In the genomic region with DNA sequence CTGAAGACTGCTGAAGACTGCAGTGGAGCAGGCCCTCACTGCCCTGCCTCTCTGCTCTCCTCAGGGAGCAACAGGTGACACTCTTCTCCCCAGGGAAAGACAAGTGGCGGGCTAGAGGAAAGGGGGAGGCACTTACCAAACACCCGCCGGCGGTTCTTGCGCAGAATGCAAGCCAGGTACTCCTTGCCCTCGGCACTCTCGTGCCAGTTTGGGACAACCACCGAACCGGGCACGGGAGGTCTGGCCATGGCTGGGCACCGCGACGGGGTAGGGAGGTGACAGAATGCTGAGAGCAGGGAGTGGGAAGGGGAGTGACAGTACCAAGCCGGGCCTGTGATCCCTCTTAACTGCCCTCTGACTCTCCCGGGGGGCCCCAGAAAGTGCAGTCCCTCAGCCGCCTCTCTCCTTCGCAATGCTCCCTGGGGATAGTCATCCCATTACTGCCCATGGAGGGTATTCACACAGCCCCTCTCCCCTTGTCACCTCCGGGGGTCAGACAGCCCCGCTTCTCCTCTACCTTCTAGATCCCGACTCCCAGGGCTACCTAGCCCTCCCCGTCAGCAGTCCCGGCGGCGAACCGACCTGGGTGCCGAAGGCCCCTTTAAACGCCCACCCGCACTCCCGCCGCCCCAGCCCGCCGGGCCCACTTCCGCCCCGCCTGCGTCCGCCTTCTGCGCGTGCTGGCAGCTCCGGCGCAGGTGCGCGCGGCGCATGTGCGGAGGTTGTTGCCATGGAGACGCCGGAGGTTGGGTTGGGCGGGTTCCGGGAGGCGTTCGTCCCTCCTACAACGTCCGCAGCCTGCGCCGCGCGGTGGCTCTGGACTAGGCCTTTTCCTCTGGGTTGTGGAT, we compare ENCODE assay signal across 1 cellular context.
TF ChIP-seq lines count a peak whose summit lies in the region.

A gene with protein sequence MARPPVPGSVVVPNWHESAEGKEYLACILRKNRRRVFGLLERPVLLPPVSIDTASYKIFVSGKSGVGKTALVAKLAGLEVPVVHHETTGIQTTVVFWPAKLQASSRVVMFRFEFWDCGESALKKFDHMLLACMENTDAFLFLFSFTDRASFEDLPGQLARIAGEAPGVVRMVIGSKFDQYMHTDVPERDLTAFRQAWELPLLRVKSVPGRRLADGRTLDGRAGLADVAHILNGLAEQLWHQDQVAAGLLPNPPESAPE (minus strand): TSS at position 689 of the 848 bp plus-strand sequence. CDS start 441 bp downstream, at position 248.

TF ChIP-seq in K562, 482 proteins besides CTCF, POLR2A, EP300 and RAD21 (continued from another document and continues in another):
- TF ChIP-seq, protein P1, sequence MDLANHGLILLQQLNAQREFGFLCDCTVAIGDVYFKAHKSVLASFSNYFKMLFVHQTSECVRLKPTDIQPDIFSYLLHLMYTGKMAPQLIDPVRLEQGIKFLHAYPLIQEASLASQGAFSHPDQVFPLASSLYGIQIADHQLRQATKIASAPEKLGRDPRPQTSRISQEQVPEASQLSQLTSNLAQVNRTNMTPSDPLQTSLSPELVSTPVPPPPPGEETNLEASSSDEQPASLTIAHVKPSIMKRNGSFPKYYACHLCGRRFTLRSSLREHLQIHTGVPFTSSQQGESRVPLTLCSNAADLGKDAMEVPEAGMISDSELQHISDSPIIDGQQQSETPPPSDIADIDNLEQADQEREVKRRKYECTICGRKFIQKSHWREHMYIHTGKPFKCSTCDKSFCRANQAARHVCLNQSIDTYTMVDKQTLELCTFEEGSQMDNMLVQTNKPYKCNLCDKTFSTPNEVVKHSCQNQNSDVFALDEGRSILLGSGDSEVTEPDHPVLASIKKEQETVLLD (IDR thresholded peaks at IDR 0.05): peak; percentile 82
- peak; percentile 50; the same call in 1 of the 2 replicates for TF ChIP-seq CTBP1 (IDR thresholded peaks at IDR 0.05; ENCODE audit: borderline replicate concordance)
- no peak for TF ChIP-seq ZNF146 (CRISPR knock-in tag; IDR thresholded peaks at IDR 0.05; ENCODE audit: unreplicated experiment)
- no peak for TF ChIP-seq ZNF133 (CRISPR knock-in tag; IDR thresholded peaks at IDR 0.05)
- no peak for TF ChIP-seq ZNF197 (CRISPR knock-in tag; IDR thresholded peaks at IDR 0.05; ENCODE audit: low read depth)
- no peak; the same call in 1 of the 2 replicates for TF ChIP-seq SMAD3 (CRISPR knock-in tag; conservative IDR thresholded peaks at IDR 0.05)
- TF ChIP-seq, protein P2, sequence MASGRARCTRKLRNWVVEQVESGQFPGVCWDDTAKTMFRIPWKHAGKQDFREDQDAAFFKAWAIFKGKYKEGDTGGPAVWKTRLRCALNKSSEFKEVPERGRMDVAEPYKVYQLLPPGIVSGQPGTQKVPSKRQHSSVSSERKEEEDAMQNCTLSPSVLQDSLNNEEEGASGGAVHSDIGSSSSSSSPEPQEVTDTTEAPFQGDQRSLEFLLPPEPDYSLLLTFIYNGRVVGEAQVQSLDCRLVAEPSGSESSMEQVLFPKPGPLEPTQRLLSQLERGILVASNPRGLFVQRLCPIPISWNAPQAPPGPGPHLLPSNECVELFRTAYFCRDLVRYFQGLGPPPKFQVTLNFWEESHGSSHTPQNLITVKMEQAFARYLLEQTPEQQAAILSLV (tag; IDR thresholded peaks at IDR 0.05): no peak
- TF ChIP-seq STAT5A (IDR thresholded peaks at IDR 0.05; ENCODE audit: borderline replicate concordance, low read length): no peak
- TF ChIP-seq LCOR (CRISPR knock-in tag; IDR thresholded peaks at IDR 0.05): no peak
- TF ChIP-seq L3MBTL2 (IDR thresholded peaks at IDR 0.05): peak; percentile 79
- TF ChIP-seq, protein P3, sequence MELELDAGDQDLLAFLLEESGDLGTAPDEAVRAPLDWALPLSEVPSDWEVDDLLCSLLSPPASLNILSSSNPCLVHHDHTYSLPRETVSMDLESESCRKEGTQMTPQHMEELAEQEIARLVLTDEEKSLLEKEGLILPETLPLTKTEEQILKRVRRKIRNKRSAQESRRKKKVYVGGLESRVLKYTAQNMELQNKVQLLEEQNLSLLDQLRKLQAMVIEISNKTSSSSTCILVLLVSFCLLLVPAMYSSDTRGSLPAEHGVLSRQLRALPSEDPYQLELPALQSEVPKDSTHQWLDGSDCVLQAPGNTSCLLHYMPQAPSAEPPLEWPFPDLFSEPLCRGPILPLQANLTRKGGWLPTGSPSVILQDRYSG (tag; conservative IDR thresholded peaks at IDR 0.05; ENCODE audit: low read depth): no peak
- peak; percentile 32 for TF ChIP-seq JUND (IDR thresholded peaks at IDR 0.05; ENCODE audit: borderline replicate concordance, low read depth, low read length)
- no peak; the same call in 2 of the 3 replicates for TF ChIP-seq JUND (tag; IDR thresholded peaks at IDR 0.05; ENCODE audit: borderline replicate concordance, low read depth, low read length)
- TF ChIP-seq PURB (CRISPR knock-in tag; IDR thresholded peaks at IDR 0.05; ENCODE audit: low read depth): no peak
- peak in 1 of 2 experiments; percentile 66; a peak in 1 of 4 replicates for TF ChIP-seq FOXK2 (conservative IDR thresholded peaks at IDR 0.05 in 1 of 2, IDR thresholded peaks at IDR 0.05 in 1 of 2; ENCODE audit: low read depth in 2 of 2)
- TF ChIP-seq, protein P4, sequence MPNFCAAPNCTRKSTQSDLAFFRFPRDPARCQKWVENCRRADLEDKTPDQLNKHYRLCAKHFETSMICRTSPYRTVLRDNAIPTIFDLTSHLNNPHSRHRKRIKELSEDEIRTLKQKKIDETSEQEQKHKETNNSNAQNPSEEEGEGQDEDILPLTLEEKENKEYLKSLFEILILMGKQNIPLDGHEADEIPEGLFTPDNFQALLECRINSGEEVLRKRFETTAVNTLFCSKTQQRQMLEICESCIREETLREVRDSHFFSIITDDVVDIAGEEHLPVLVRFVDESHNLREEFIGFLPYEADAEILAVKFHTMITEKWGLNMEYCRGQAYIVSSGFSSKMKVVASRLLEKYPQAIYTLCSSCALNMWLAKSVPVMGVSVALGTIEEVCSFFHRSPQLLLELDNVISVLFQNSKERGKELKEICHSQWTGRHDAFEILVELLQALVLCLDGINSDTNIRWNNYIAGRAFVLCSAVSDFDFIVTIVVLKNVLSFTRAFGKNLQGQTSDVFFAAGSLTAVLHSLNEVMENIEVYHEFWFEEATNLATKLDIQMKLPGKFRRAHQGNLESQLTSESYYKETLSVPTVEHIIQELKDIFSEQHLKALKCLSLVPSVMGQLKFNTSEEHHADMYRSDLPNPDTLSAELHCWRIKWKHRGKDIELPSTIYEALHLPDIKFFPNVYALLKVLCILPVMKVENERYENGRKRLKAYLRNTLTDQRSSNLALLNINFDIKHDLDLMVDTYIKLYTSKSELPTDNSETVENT (CRISPR knock-in tag; IDR thresholded peaks at IDR 0.05): no peak
- no peak for TF ChIP-seq MAFF (IDR thresholded peaks at IDR 0.05; ENCODE audit: low read length)
- TF ChIP-seq, protein P5, sequence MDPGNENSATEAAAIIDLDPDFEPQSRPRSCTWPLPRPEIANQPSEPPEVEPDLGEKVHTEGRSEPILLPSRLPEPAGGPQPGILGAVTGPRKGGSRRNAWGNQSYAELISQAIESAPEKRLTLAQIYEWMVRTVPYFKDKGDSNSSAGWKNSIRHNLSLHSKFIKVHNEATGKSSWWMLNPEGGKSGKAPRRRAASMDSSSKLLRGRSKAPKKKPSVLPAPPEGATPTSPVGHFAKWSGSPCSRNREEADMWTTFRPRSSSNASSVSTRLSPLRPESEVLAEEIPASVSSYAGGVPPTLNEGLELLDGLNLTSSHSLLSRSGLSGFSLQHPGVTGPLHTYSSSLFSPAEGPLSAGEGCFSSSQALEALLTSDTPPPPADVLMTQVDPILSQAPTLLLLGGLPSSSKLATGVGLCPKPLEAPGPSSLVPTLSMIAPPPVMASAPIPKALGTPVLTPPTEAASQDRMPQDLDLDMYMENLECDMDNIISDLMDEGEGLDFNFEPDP (CRISPR knock-in tag; IDR thresholded peaks at IDR 0.05): no peak
- peak; percentile 17; the same call in 1 of the 2 replicates for TF ChIP-seq ZNF707 (CRISPR knock-in tag; conservative IDR thresholded peaks at IDR 0.05)
- TF ChIP-seq KLF16 (IDR thresholded peaks at IDR 0.05): no peak
- no peak for TF ChIP-seq KAT2B (IDR thresholded peaks at IDR 0.05; ENCODE audit: low read depth, low read length)
- TF ChIP-seq ILF3 (IDR thresholded peaks at IDR 0.05; ENCODE audit: borderline replicate concordance): no peak
- TF ChIP-seq SRSF3 (IDR thresholded peaks at IDR 0.05; ENCODE audit: insufficient read depth, low read length): no peak
- TF ChIP-seq ATF7 (IDR thresholded peaks at IDR 0.05): peak; percentile 68
- no peak for TF ChIP-seq ZNF583 (CRISPR knock-in tag; IDR thresholded peaks at IDR 0.05)
- TF ChIP-seq, protein P6, sequence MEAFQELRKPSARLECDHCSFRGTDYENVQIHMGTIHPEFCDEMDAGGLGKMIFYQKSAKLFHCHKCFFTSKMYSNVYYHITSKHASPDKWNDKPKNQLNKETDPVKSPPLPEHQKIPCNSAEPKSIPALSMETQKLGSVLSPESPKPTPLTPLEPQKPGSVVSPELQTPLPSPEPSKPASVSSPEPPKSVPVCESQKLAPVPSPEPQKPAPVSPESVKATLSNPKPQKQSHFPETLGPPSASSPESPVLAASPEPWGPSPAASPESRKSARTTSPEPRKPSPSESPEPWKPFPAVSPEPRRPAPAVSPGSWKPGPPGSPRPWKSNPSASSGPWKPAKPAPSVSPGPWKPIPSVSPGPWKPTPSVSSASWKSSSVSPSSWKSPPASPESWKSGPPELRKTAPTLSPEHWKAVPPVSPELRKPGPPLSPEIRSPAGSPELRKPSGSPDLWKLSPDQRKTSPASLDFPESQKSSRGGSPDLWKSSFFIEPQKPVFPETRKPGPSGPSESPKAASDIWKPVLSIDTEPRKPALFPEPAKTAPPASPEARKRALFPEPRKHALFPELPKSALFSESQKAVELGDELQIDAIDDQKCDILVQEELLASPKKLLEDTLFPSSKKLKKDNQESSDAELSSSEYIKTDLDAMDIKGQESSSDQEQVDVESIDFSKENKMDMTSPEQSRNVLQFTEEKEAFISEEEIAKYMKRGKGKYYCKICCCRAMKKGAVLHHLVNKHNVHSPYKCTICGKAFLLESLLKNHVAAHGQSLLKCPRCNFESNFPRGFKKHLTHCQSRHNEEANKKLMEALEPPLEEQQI (IDR thresholded peaks at IDR 0.05): no peak
- no peak for TF ChIP-seq ZNF184 (CRISPR knock-in tag; IDR thresholded peaks at IDR 0.05)
- TF ChIP-seq ZBTB8A (IDR thresholded peaks at IDR 0.05; ENCODE audit: partially characterized antibody): no peak
- TF ChIP-seq MEF2D (tag; conservative IDR thresholded peaks at IDR 0.05; ENCODE audit: low read depth): no peak
- TF ChIP-seq ZNF23 (CRISPR knock-in tag; IDR thresholded peaks at IDR 0.05): no peak
- TF ChIP-seq NCOR1 (IDR thresholded peaks at IDR 0.05): no peak
- no peak for TF ChIP-seq DMBX1 (CRISPR knock-in tag; IDR thresholded peaks at IDR 0.05; ENCODE audit: borderline replicate concordance)
- TF ChIP-seq SRSF7 (optimal IDR thresholded peaks at IDR 0.05; ENCODE audit: low read depth, low read length): no peak
- no peak for TF ChIP-seq BCOR (IDR thresholded peaks at IDR 0.05)
- no peak for TF ChIP-seq TAF7 (tag; IDR thresholded peaks at IDR 0.05)
- TF ChIP-seq, protein P7, sequence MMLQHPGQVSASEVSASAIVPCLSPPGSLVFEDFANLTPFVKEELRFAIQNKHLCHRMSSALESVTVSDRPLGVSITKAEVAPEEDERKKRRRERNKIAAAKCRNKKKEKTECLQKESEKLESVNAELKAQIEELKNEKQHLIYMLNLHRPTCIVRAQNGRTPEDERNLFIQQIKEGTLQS (IDR thresholded peaks at IDR 0.05): no peak
- TF ChIP-seq, protein P7 (CRISPR knock-in tag; conservative IDR thresholded peaks at IDR 0.05): no peak
- TF ChIP-seq PHF8 (IDR thresholded peaks at IDR 0.05; ENCODE audit: borderline replicate concordance, low read length): peak; percentile 92; the same call in 1 of the 2 replicates
- TF ChIP-seq SREBF1 (IDR thresholded peaks at IDR 0.05; ENCODE audit: borderline replicate concordance, low read depth, low read length): no peak
- TF ChIP-seq, protein P8, sequence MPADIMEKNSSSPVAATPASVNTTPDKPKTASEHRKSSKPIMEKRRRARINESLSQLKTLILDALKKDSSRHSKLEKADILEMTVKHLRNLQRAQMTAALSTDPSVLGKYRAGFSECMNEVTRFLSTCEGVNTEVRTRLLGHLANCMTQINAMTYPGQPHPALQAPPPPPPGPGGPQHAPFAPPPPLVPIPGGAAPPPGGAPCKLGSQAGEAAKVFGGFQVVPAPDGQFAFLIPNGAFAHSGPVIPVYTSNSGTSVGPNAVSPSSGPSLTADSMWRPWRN (IDR thresholded peaks at IDR 0.05; ENCODE audit: low read depth): no peak
- TF ChIP-seq TCF7L2 (IDR thresholded peaks at IDR 0.05; ENCODE audit: low read depth, low read length): no peak
- no peak for TF ChIP-seq ZNF561 (CRISPR knock-in tag; conservative IDR thresholded peaks at IDR 0.05)
- no peak for TF ChIP-seq IRF2 (CRISPR knock-in tag; IDR thresholded peaks at IDR 0.05)
- no peak for TF ChIP-seq PTBP1 (IDR thresholded peaks at IDR 0.05; ENCODE audit: low read depth, low read length)
- TF ChIP-seq ZSCAN29 (IDR thresholded peaks at IDR 0.05): no peak
- TF ChIP-seq MTA3 (IDR thresholded peaks at IDR 0.05; ENCODE audit: borderline replicate concordance): no peak
- TF ChIP-seq ZKSCAN3 (CRISPR knock-in tag; IDR thresholded peaks at IDR 0.05): no peak
- TF ChIP-seq MAFG (tag; conservative IDR thresholded peaks at IDR 0.05): no peak
- TF ChIP-seq ZBED1 (IDR thresholded peaks at IDR 0.05): no peak
- no peak for TF ChIP-seq ZNF239 (CRISPR knock-in tag; IDR thresholded peaks at IDR 0.05)
- TF ChIP-seq ZNF347 (CRISPR knock-in tag; IDR thresholded peaks at IDR 0.05; ENCODE audit: low read depth): no peak
- TF ChIP-seq POLR2AphosphoS5 (IDR thresholded peaks at IDR 0.05; ENCODE audit: control insufficient read depth, insufficient read depth, low read depth, low read length): peak; percentile 86
